In the genomic region with DNA sequence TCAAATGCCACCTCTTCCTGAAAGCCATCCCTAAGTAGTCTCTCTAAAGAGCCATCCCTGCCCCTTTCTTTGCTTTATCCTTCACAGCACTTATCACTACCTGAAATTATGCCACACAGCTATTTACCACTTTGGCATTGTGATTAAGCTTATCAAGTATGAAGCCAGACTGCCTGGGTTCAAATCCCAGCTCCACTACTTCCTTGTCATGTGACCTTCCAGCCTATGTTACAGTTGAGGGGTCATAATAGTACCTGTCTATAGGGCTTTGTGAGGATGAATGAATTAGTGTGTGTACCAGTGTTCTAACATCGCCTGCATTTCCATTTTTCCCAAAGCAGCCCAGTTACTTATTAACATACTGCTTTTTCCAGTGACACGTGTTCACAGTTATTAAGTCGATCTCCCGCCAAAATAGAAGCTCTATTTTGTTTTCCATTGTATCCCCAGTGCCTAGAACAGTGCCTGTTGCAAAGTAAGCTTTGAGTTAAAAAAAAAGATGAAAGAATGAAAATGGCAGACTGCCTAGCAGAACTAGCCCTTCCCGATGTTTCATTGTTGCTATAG, we compare ENCODE assay signal across 8 cellular contexts. TPM values are rescaled to one million over a fixed set of nuclear protein-coding genes. Genes with fewer than 3 reads are reported as not detected.
DNase-seq lines count a peak whose midpoint lies in the region; ATAC-seq and TF ChIP-seq lines count a peak whose summit lies in the region.

No MANE protein-coding gene starts in this region.

- H3K27ac ChIP-seq in CD8-positive, alpha-beta T cell (ENCODE audit: low read depth, low read length) = peak overlapping the region; percentile 61
- H3K27ac ChIP-seq in IMR-90 (ENCODE audit: insufficient read depth, low read length) (peak overlapping the region; percentile 65), cingulate gyrus (ENCODE audit: low read depth, low read length) (peak overlapping the region; percentile 85), neural progenitor cell (no peak overlapping the region)

- peak overlapping the region; percentile 93 to 97 for H4K8ac ChIP-seq in IMR-90 (ENCODE audit: low read depth in 2 of 2, low read length in 2 of 2)

- H3K79me2 ChIP-seq in neural progenitor cell (ENCODE audit: low read depth) = peaks cover 4% of the 10 kb centered on the region

- H4K91ac ChIP-seq in IMR-90 (ENCODE audit: insufficient read depth, low read depth, low read length) = peak overlapping the region; percentile 80

- H3K27ac Mint-ChIP-seq in CD8-positive, alpha-beta T cell = no peak overlapping the region
- H3K27ac Mint-ChIP-seq in neural progenitor cell = no peak overlapping the region

- peaks cover 16% of the 10 kb centered on the region for H3F3A ChIP-seq in neural progenitor cell (ENCODE audit: low read depth)

- H3K14ac ChIP-seq in IMR-90 (replicated peaks; ENCODE audit: low read depth, low read length) = peak overlapping the region; percentile 85

- no peak for TF ChIP-seq POLR2A in IMR-90 (IDR thresholded peaks at IDR 0.05; ENCODE audit: low read depth, low read length)

- peak overlapping the region; percentile 39; the same call in 1 of the 2 replicates for H3K18ac ChIP-seq in IMR-90 (ENCODE audit: low read depth, low read length)

- no peaks in the 10 kb centered on the region for H3K27me3 Mint-ChIP-seq in CD8-positive, alpha-beta T cell (ENCODE audit: low read depth)
- H3K27me3 Mint-ChIP-seq in neural progenitor cell (ENCODE audit: insufficient read depth, low read depth) = peaks cover 6% of the 10 kb centered on the region

- H2BK15ac ChIP-seq in IMR-90 (ENCODE audit: low read depth, low read length) = no peak overlapping the region; the same call in 1 of the 3 replicates

- peaks cover 24% of the 10 kb centered on the region for H3K4me1 Mint-ChIP-seq in CD8-positive, alpha-beta T cell (ENCODE audit: low read depth)
- peaks cover 2% of the 10 kb centered on the region for H3K4me1 Mint-ChIP-seq in neural progenitor cell

- 0 out of 2 replicates have a peak, but pooled peaks cover 3% of the 10 kb centered on the region for H3K9me1 ChIP-seq in IMR-90 (ENCODE audit: insufficient read depth, low read length)

- in situ Hi-C loops in IMR-90 (cut with MboI; ENCODE audit: low sequenced_read_pairs) = no loop called here

- CTCF ChIA-PET in CD8-positive, alpha-beta T cell (lab: Charles Lee) = interaction anchor here (0.8 to 3.7 kb wide), 12 partner anchors 9 to 96 kb away, joined by 3 to 29 read pairs (median 4); partner anchors contain the start of gene ZNF114
- CTCF ChIA-PET in IMR-90 (lab: Yijun Ruan, JAX) = interaction anchor here (0.6 to 1.8 kb wide), 3 partner anchors 9 to 678 kb away, joined by 3 to 6 read pairs (median 6); no protein-coding TSS in a partner anchor

- peak overlapping the region; percentile 49 for H2BK5ac ChIP-seq in IMR-90 (ENCODE audit: low read depth, low read length, poor library complexity, severe bottlenecking)

- no peak for DNase-seq in CD8-positive, alpha-beta T cell
- DNase-seq in IMR-90 (no peak), neural progenitor cell (ENCODE audit: low spot score) (no peak), NCI-H226 (no peak), NCI-H524 treated with DMSO at 0.1 percent for 48 hours (lab: John Stamatoyannopoulos, UW) (no peak)
- DNase-seq in stimulated activated CD4-positive, alpha-beta T cell treated with anti-CD3 and anti-CD28 coated beads, Interleukin-4, amount 100 ng/mL, for 1 hour = no peak

- peak overlapping the region; percentile 52 for H2AK5ac ChIP-seq in IMR-90 (ENCODE audit: low read depth, low read length)

- H3K4me2 ChIP-seq in IMR-90 (ENCODE audit: low read depth, low read length) (peak overlapping the region; percentile 70), neural progenitor cell (peak overlapping the region; percentile 67)

- no peak for ATAC-seq in CD8-positive, alpha-beta T cell
- ATAC-seq in IMR-90 (ENCODE audit: low read depth) = no peak
- no peak for ATAC-seq in HG02759 (IDR thresholded peaks at IDR 0.05; ENCODE audit: unreplicated experiment)

- H4K5ac ChIP-seq in IMR-90 (ENCODE audit: low read depth, low read length) = peak overlapping the region; percentile 71

- H3K9ac ChIP-seq in IMR-90 (ENCODE audit: low read depth, low read length) (peak overlapping the region; percentile 91), neural progenitor cell (no peak overlapping the region)

- dilution Hi-C loops in IMR-90 (cut with HindIII; ENCODE audit: low sequenced_read_pairs, unreplicated experiment) = no loop called here

- H3K56ac ChIP-seq in IMR-90 (ENCODE audit: extremely low read depth, insufficient read depth, low read length) = peak overlapping the region; percentile 75

- TF ChIP-seq CTCF in CD8-positive, alpha-beta T cell (IDR thresholded peaks at IDR 0.05) = no peak
- TF ChIP-seq CTCF in IMR-90 (conservative IDR thresholded peaks at IDR 0.05; ENCODE audit: low read depth, low read length) (no peak), neural progenitor cell (IDR thresholded peaks at IDR 0.05) (no peak)

- H3K4me3 ChIP-seq in CD8-positive, alpha-beta T cell (ENCODE audit: low read depth, low read length) = peak overlapping the region; percentile 81
- peak overlapping the region; percentile 65 for H3K4me3 ChIP-seq in IMR-90 (ENCODE audit: insufficient read depth, low read depth, low read length)
- peak overlapping the region; percentile 57 for H3K4me3 ChIP-seq in neural progenitor cell

- no CpG with 5 or more reads among the region's 5 CpGs for WGBS in IMR-90 (ENCODE audit: extremely low coverage in 2 of 2, insufficient read length in 1 of 2), 2 experiments

- no peaks in the 10 kb centered on the region for H4K20me1 ChIP-seq in IMR-90 (ENCODE audit: insufficient read depth, low read length)
- H4K20me1 ChIP-seq in neural progenitor cell (ENCODE audit: low read depth) = no peaks in the 10 kb centered on the region

- peaks cover 16% of the 10 kb centered on the region for H3K4me1 ChIP-seq in CD8-positive, alpha-beta T cell (ENCODE audit: insufficient read depth, low read length)
- H3K4me1 ChIP-seq in IMR-90 (ENCODE audit: control insufficient read depth, insufficient read depth, low read length) (peaks cover 2% of the 10 kb centered on the region; the same call in 1 of the 2 replicates), neural progenitor cell (peaks cover 8% of the 10 kb centered on the region)

- BruUV-seq in IMR-90 (replicated peaks; lab: Mats Ljungman, UMichigan) = TSS peak; percentile 70

- no peaks in the 10 kb centered on the region for H3K9me3 Mint-ChIP-seq in CD8-positive, alpha-beta T cell
- H3K9me3 Mint-ChIP-seq in neural progenitor cell = no peaks in the 10 kb centered on the region

- H3K9me3 ChIP-seq in CD8-positive, alpha-beta T cell (ENCODE audit: low read length) = no peaks in the 10 kb centered on the region
- H3K9me3 ChIP-seq in IMR-90 (ENCODE audit: control insufficient read depth, insufficient read depth, low read length) = no peaks in the 10 kb centered on the region
- H3K9me3 ChIP-seq in neural progenitor cell (ENCODE audit: low read depth) = no peaks in the 10 kb centered on the region

- no peak for TF ChIP-seq RAD21 in IMR-90 (IDR thresholded peaks at IDR 0.05; ENCODE audit: low read length)

- intact Hi-C loops in CD8-positive, alpha-beta T cell (cut with DNase I, micrococcal nuclease) = loop anchor here (1.0 to 5.0 kb wide), 4 partner anchors 33 to 119 kb away; partner anchors contain the start of genes LIG1 (in 1 of the 2) and ZSWIM9 (in 1 of the 2)
- intact Hi-C loops in IMR-90 (cut with micrococcal nuclease) = no loop called here

- H3K79me1 ChIP-seq in IMR-90 (ENCODE audit: low read depth in 1 of 2, low read length in 2 of 2) = peaks cover 10 to 37% of the 10 kb centered on the region in 2 experiments

- peak overlapping the region; percentile 87 for H2AFZ ChIP-seq in IMR-90 (replicated peaks; ENCODE audit: low read length, poor library complexity)
- H2AFZ ChIP-seq in neural progenitor cell (replicated peaks) = peak overlapping the region; percentile 14

- no peaks in the 10 kb centered on the region for H3K36me3 ChIP-seq in CD8-positive, alpha-beta T cell (ENCODE audit: insufficient read depth, low read length)
- H3K36me3 ChIP-seq in IMR-90 (ENCODE audit: control insufficient read depth, insufficient read depth, low read length) (no peaks in the 10 kb centered on the region), neural progenitor cell (no peaks in the 10 kb centered on the region)

- H3K36me3 Mint-ChIP-seq in CD8-positive, alpha-beta T cell = peaks cover 2% of the 10 kb centered on the region
- H3K36me3 Mint-ChIP-seq in neural progenitor cell = peaks cover 9% of the 10 kb centered on the region

- H2BK120ac ChIP-seq in IMR-90 (ENCODE audit: low read depth, low read length) = 0 out of 2 replicates have a peak overlapping the region, but pooled peaks have one; percentile 4

- no peaks in the 10 kb centered on the region for H3K27me3 ChIP-seq in CD8-positive, alpha-beta T cell (ENCODE audit: insufficient read depth, low read length)
- H3K27me3 ChIP-seq in IMR-90 (ENCODE audit: control insufficient read depth, insufficient read depth, low read length) (no peaks in the 10 kb centered on the region), neural progenitor cell (no peaks in the 10 kb centered on the region)

- H2BK20ac ChIP-seq in IMR-90 (ENCODE audit: low read depth, low read length) = no peak overlapping the region

- no peak overlapping the region for H3K4me3 Mint-ChIP-seq in CD8-positive, alpha-beta T cell
- no peak overlapping the region for H3K4me3 Mint-ChIP-seq in neural progenitor cell

- peak overlapping the region; percentile 45 for H2AK9ac ChIP-seq in IMR-90 (replicated peaks; ENCODE audit: low read depth, low read length, poor library complexity)

- H3K4ac ChIP-seq in IMR-90 (ENCODE audit: low read depth, low read length) = peak overlapping the region; percentile 81

- POLR2A ChIA-PET in CD8-positive, alpha-beta T cell (lab: Charles Lee) = interaction anchor here (0.6 to 2.0 kb wide), 13 partner anchors 11 to 1359 kb away, joined by 3 to 16 read pairs (median 4); partner anchors contain the start of gene CARD8
- POLR2A ChIA-PET in IMR-90 (lab: Charles Lee; ENCODE audit: unreplicated experiment) = interaction anchor here (1.0 to 1.6 kb wide), 2 partner anchors 13 to 53 kb away, joined by 3 to 7 read pairs; partner anchors contain the start of gene CARD8

- peak overlapping the region; percentile 40; the same call in 1 of the 2 replicates for H3K23ac ChIP-seq in IMR-90 (ENCODE audit: low read depth, low read length)

RNA-seq across cellular contexts. Expression of gene ZSWIM9, which starts 32.8 kb away (rescaled TPM):
- total RNA-seq in CD8-positive, alpha-beta T cell = 1 to 10 TPM; 2.5 to 4.5 TPM
- total RNA-seq in IMR-90 (2012; rRNA removed) = 0.54 and 0.56 TPM in 2 replicates
- 2.2 and 3.4 TPM in 2 replicates for polyA plus RNA-seq in IMR-90 (2012; rRNA removed)
- 2.6 and 2.8 TPM in 2 replicates for polyA plus RNA-seq in IMR-90 (2012; cell fraction: cytosol; rRNA removed)
- 2.9 and 3.2 TPM in 2 replicates for polyA plus RNA-seq in IMR-90 (2012; cell fraction: nucleus; rRNA removed; ENCODE audit: low replicate concordance)
- total RNA-seq in neural progenitor cell (ENCODE audit: low replicate concordance) = 0.36 and 4.2 TPM in 2 replicates

RNA-seq across cellular contexts. Expression of gene LIG1, which starts 33.2 kb away (rescaled TPM):
- total RNA-seq in CD8-positive, alpha-beta T cell = 10 to 100 TPM; 62.5 to 67.5 TPM
- total RNA-seq in IMR-90 (2012; rRNA removed) (24.9 and 30.8 TPM in 2 replicates), neural progenitor cell (ENCODE audit: low replicate concordance) (40.0 and 88.9 TPM in 2 replicates)
- 33.5 and 34.0 TPM in 2 replicates for polyA plus RNA-seq in IMR-90 (2012; rRNA removed)
- 18.0 and 18.4 TPM in 2 replicates for polyA plus RNA-seq in IMR-90 (2012; cell fraction: cytosol; rRNA removed)
- polyA plus RNA-seq in IMR-90 (2012; cell fraction: nucleus; rRNA removed; ENCODE audit: low replicate concordance) = 60.4 and 99.1 TPM in 2 replicates

RNA-seq across cellular contexts. Expression of gene CARD8, which starts 52.4 kb away (rescaled TPM):
- total RNA-seq in CD8-positive, alpha-beta T cell = 10 to 100 TPM; 58.8 to 69.1 TPM
- 11.3 and 12.5 TPM in 2 replicates for total RNA-seq in IMR-90 (2012; rRNA removed)
- 11.8 and 15.5 TPM in 2 replicates for polyA plus RNA-seq in IMR-90 (2012; rRNA removed)
- polyA plus RNA-seq in IMR-90 (2012; cell fraction: cytosol; rRNA removed) = 5.4 and 7.6 TPM in 2 replicates
- polyA plus RNA-seq in IMR-90 (2012; cell fraction: nucleus; rRNA removed; ENCODE audit: low replicate concordance) = 16.4 and 42.6 TPM in 2 replicates
- total RNA-seq in neural progenitor cell (ENCODE audit: low replicate concordance) = 46.6 and 59.7 TPM in 2 replicates
